Comparison of ENCODE assay signal across 1 cellular context in genomic region chr15:74036271-74037170, GRCh38.
TF ChIP-seq lines count a peak whose summit lies in the region.

No MANE protein-coding gene starts in this region.

TF ChIP-seq in K562, 482 proteins besides CTCF, POLR2A, EP300 and RAD21:
- TF ChIP-seq ESRRA (IDR thresholded peaks at IDR 0.05; ENCODE audit: borderline replicate concordance, low read depth) = no peak
- no peak for TF ChIP-seq ZNF639 (CRISPR knock-in tag; conservative IDR thresholded peaks at IDR 0.05 in 1 of 2, IDR thresholded peaks at IDR 0.05 in 1 of 2)
- no peak for TF ChIP-seq ZKSCAN1 (IDR thresholded peaks at IDR 0.05; ENCODE audit: low read depth, low read length)
- 0 out of 2 replicates have a peak, but pooled peaks have one; percentile 23 for TF ChIP-seq SMC3 (conservative IDR thresholded peaks at IDR 0.05; ENCODE audit: insufficient read depth, low read depth, low read length)
- no peak for TF ChIP-seq KLF1 (tag; IDR thresholded peaks at IDR 0.05)
